ENCODE assay signal across 8 cellular contexts in the genomic region with DNA sequence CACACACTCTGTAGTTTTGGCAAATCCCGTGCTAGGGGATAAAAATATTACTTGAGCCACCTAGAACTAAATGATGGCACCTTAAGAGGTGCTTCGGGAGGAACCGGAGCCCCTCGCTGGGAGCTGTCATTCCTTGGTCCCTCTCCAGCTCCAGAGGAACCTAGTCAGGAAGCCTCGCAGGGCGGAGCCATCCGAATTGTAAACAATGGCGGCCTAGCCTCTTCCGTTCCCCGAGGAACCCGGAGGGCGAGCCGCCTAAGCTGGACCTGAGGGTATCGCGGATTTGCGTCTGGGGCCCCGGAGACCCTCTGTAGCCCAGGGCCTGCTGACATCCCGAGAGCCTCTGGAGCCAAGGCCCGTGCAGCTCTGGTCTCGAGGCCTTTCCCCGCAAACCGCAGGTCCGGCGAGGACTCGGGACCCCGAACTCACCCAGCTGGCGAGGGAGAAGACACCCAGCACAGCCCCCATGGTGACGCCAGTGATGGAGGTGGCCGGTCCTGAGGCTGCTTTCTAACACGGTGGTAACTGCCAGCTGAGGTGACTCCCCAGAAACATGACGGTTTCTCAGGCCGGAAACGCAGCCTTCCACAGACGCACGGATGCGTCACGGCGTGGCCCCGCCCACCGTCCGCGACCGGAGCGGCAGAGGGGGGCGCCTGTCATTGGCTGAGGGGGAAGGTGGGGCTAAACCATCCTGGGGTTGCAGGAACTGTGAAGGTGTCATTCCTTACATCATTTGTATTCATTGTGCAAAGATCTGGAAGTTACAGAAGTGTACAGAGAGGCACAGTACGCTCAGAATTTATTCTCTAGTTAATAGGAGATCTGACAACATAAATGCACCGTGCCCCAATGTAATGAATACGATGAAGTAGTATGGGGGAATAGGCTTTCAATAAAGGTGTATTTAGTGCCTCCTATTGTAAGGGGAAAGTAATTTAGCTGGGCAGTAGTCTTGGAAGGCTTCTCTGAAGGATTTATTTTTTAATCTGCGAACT. TPM values are rescaled to one million over a fixed set of nuclear protein-coding genes. Genes with fewer than 3 reads are reported as not detected.
DNase-seq lines count a peak whose midpoint lies in the region; ATAC-seq and TF ChIP-seq lines count a peak whose summit lies in the region.

A gene (minus strand): TSS at position 587 of the 998 bp plus-strand sequence. CDS start 119 bp downstream, at position 468.

- no peaks in the 10 kb centered on the region for H3K9me3 ChIP-seq in mononuclear cell (ENCODE audit: low read depth, low read length)

- no peak for TF ChIP-seq RAD21 in Ishikawa (IDR thresholded peaks at IDR 0.05; ENCODE audit: low read depth)

- no peak for TF ChIP-seq EP300 in Ishikawa (IDR thresholded peaks at IDR 0.05; ENCODE audit: borderline replicate concordance)

- DNase-seq in DMS114 treated with DMSO at 0.1 percent for 48 hours (lab: John Stamatoyannopoulos, UW; ENCODE audit: unreplicated experiment) (peak; percentile 79), OCI-M2 (lab: John Stamatoyannopoulos, UW; ENCODE audit: unreplicated experiment) (peak; percentile 54), activated T-cell treated with anti-CD3 and anti-CD28 coated beads for 4 hours (peak; percentile 96), epidermal melanocyte (ENCODE audit: insufficient read length, low spot score) (peak; percentile 89)
- peak; percentile 94 to 95 for DNase-seq in stimulated activated CD8-positive, alpha-beta memory T cell treated with anti-CD3 and anti-CD28 coated beads, Interleukin-4, amount 100 ng/mL, for 1 hour (ENCODE audit: low read depth in 2 of 2, low spot score in 1 of 2)

- H3K27me3 ChIP-seq in mononuclear cell (ENCODE audit: insufficient read depth, low read length): no peaks in the 10 kb centered on the region

- peaks cover 32% of the 10 kb centered on the region for H3K4me1 ChIP-seq in mononuclear cell (ENCODE audit: insufficient read depth, low read length)

- peak within 1 kb of the TSS; percentile 89 for H3K4me3 ChIP-seq in mononuclear cell (ENCODE audit: low read length)

- ATAC-seq in GM21529 (IDR thresholded peaks at IDR 0.05; ENCODE audit: unreplicated experiment): peak; percentile 98

TF ChIP-seq in Ishikawa, 13 proteins besides CTCF, POLR2A, EP300 and RAD21:
- TF ChIP-seq CREB1 (IDR thresholded peaks at IDR 0.05; ENCODE audit: low read depth) (peak; percentile 83), FOXM1 (IDR thresholded peaks at IDR 0.05; ENCODE audit: borderline replicate concordance, low read depth) (no peak), TCF12 (IDR thresholded peaks at IDR 0.05; ENCODE audit: low read depth) (0 out of 2 replicates have a peak, but pooled peaks have one; percentile 19), CEBPB (IDR thresholded peaks at IDR 0.05) (no peak; the same call in 1 of the 2 replicates), TAF1 (IDR thresholded peaks at IDR 0.05; ENCODE audit: low read depth) (no peak; the same call in 1 of the 2 replicates), NFIC (IDR thresholded peaks at IDR 0.05) (no peak), ZBTB7A (IDR thresholded peaks at IDR 0.05; ENCODE audit: low read depth) (no peak), TEAD4 (IDR thresholded peaks at IDR 0.05) (no peak), YY1 (IDR thresholded peaks at IDR 0.05; ENCODE audit: low read depth) (peak; percentile 81)
- TF ChIP-seq, protein P1, sequence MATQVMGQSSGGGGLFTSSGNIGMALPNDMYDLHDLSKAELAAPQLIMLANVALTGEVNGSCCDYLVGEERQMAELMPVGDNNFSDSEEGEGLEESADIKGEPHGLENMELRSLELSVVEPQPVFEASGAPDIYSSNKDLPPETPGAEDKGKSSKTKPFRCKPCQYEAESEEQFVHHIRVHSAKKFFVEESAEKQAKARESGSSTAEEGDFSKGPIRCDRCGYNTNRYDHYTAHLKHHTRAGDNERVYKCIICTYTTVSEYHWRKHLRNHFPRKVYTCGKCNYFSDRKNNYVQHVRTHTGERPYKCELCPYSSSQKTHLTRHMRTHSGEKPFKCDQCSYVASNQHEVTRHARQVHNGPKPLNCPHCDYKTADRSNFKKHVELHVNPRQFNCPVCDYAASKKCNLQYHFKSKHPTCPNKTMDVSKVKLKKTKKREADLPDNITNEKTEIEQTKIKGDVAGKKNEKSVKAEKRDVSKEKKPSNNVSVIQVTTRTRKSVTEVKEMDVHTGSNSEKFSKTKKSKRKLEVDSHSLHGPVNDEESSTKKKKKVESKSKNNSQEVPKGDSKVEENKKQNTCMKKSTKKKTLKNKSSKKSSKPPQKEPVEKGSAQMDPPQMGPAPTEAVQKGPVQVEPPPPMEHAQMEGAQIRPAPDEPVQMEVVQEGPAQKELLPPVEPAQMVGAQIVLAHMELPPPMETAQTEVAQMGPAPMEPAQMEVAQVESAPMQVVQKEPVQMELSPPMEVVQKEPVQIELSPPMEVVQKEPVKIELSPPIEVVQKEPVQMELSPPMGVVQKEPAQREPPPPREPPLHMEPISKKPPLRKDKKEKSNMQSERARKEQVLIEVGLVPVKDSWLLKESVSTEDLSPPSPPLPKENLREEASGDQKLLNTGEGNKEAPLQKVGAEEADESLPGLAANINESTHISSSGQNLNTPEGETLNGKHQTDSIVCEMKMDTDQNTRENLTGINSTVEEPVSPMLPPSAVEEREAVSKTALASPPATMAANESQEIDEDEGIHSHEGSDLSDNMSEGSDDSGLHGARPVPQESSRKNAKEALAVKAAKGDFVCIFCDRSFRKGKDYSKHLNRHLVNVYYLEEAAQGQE (IDR thresholded peaks at IDR 0.05; ENCODE audit: low read depth): no peak
- TF ChIP-seq, protein P2, sequence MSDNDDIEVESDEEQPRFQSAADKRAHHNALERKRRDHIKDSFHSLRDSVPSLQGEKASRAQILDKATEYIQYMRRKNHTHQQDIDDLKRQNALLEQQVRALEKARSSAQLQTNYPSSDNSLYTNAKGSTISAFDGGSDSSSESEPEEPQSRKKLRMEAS (IDR thresholded peaks at IDR 0.05): 0 out of 2 replicates have a peak, but pooled peaks have one; percentile 26
- TF ChIP-seq, protein P3, sequence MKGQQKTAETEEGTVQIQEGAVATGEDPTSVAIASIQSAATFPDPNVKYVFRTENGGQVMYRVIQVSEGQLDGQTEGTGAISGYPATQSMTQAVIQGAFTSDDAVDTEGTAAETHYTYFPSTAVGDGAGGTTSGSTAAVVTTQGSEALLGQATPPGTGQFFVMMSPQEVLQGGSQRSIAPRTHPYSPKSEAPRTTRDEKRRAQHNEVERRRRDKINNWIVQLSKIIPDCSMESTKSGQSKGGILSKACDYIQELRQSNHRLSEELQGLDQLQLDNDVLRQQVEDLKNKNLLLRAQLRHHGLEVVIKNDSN (IDR thresholded peaks at IDR 0.05): no peak

RNA-seq across cellular contexts. Expression of the gene that starts here (rescaled TPM):
- 37.7 TPM for total RNA-seq in mononuclear cell

Comparison
In these comparisons a context has a peak if more than half of its experiments do, and no peak if none do; other contexts are left out.
1. Peak in every context shown above with its lines: DNase-seq, ATAC-seq and H3K4me3 ChIP-seq.